ENCODE assay signal across 8 cellular contexts in genomic region chr5:178145965-178146820, GRCh38. TPM values are rescaled to one million over a fixed set of nuclear protein-coding genes. Genes with fewer than 3 reads are reported as not detected.
DNase-seq lines count a peak whose midpoint lies in the region; ATAC-seq and TF ChIP-seq lines count a peak whose summit lies in the region.

No MANE protein-coding gene starts in this region.

- intact Hi-C loops in adrenal gland (cut with DNase I), result loop anchor here in 1 of 2 donors (5.0 kb wide), 1 partner anchor 69 kb away; no protein-coding TSS in a partner anchor

- TF ChIP-seq POLR2A in adrenal gland (IDR thresholded peaks at IDR 0.05), result no peak

- 50 to 61% (median 55%) methylated on average over 11 to 14 of the region's 14 CpGs for WGBS in adrenal gland, 4 donors

- peak; percentile 73 for ATAC-seq in GM19395 (IDR thresholded peaks at IDR 0.05; ENCODE audit: unreplicated experiment)
- no peak for ATAC-seq in GM21717 (IDR thresholded peaks at IDR 0.05; ENCODE audit: unreplicated experiment)

- H3K9me3 ChIP-seq in adrenal gland (replicated peaks in 1 of 3), result no peaks in the 10 kb centered on the region

- peaks cover 3 to 5% of the 10 kb centered on the region in 2 donors for H3K4me1 ChIP-seq in adrenal gland (replicated peaks in 1 of 2)

- H3K36me3 ChIP-seq in adrenal gland (replicated peaks in 1 of 2), result peaks cover 0 to 96% of the 10 kb centered on the region in 2 donors

- H3K27me3 ChIP-seq in adrenal gland, result no peaks in the 10 kb centered on the region

- no peak overlapping the region for H3K27ac ChIP-seq in adrenal gland

- TF ChIP-seq CTCF in LNCaP clone FGC (IDR thresholded peaks at IDR 0.05; ENCODE audit: control insufficient read depth, extremely low read depth, insufficient read depth) (peak; percentile 90), adrenal gland (IDR thresholded peaks at IDR 0.05) (peak; percentile 38 to 65 (median 56))

- H3K4me3 ChIP-seq in LNCaP clone FGC (ENCODE audit: low read depth, low read length) (no peak overlapping the region), adrenal gland (no peak overlapping the region)

- DNase-seq in Ammon's horn (ENCODE audit: low spot score) (peak; percentile 40), LNCaP clone FGC (ENCODE audit: low read depth) (no peak), T follicular helper cell (ENCODE audit: low read depth) (peak; percentile 66), adrenal gland (peak in 6 of 7 donors; percentile 58 to 85 (median 66)), iPS-NIHi7 (ENCODE audit: extremely low spot score) (peak; percentile 88)
- DNase-seq in stimulated activated CD4-positive, alpha-beta T cell treated with anti-CD3 and anti-CD28 coated beads, Interleukin-4, amount 100 ng/mL, for 1 hour, result peak; percentile 74

RNA-seq across cellular contexts. Expression of gene NHP2, which starts 7.5 kb away (rescaled TPM):
- total RNA-seq in adrenal gland, result 100 to 1,000 TPM in 6 of 8 donors, 10 to 100 TPM in 2; 70.6 to 269 (median 133) TPM
- polyA plus RNA-seq in adrenal gland, result 100 to 1,000 TPM in 1 of 3 donors, 10 to 100 TPM in 2; 65.2 to 106 (median 68.6) TPM

RNA-seq across cellular contexts. Expression of gene RMND5B, which starts 15.4 kb away (rescaled TPM):
- total RNA-seq in adrenal gland, result 10 to 100 TPM; 34.8 to 51.4 (median 40.3) TPM
- 10 to 100 TPM; 28.1 to 36.7 (median 35.5) TPM for polyA plus RNA-seq in adrenal gland

RNA-seq across cellular contexts. Expression of gene N4BP3, which starts 32.9 kb away (rescaled TPM):
- 1 to 10 TPM in 3 of 8 donors, under 1 TPM in 5; 0.39 to 1.8 (median 0.87) TPM for total RNA-seq in adrenal gland
- polyA plus RNA-seq in adrenal gland, result 1 to 10 TPM in 1 of 3 donors, under 1 TPM in 2; 0.31 to 2.6 (median 0.88) TPM

RNA-seq across cellular contexts. Expression of gene GMCL2, which starts 41.0 kb away (rescaled TPM):
- not detected for total RNA-seq in adrenal gland
- polyA plus RNA-seq in adrenal gland, result not detected

RNA-seq across cellular contexts. Expression of gene HNRNPAB, which starts 58.1 kb away (rescaled TPM):
- total RNA-seq in adrenal gland, result 100 to 1,000 TPM in 7 of 8 donors, 10 to 100 TPM in 1; 96.3 to 265 (median 117) TPM
- polyA plus RNA-seq in adrenal gland, result 100 to 1,000 TPM; 112 to 195 (median 146) TPM
